Comparison of ENCODE assay signal across 19 cellular contexts in the genomic region with DNA sequence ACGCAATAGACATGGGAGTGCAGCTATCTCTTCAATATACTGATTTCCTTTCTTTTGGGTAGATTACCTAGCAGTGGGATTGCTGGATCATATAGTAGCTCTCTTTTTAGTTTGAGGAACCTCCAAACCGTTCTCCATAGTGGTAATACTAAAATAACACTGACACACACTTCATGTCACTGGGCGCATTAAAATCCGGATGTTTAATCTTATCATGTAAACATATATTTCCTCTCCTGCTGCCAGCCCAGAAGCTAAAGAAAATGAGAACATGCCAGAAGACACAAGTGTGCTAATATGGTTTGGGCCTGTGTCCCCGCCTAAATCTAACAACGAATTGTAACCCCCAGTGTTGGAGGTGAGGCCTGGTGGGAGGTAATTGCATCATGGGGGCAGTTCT. TPM values are rescaled to one million over a fixed set of nuclear protein-coding genes. Genes with fewer than 3 reads are reported as not detected.
"Had no signal": no experiment of that assay in that cellular context is flagged by ENCODE, and none has a peak within 500 bp of the region (broad histone marks: within the 10 kb centered on the region; RNA-seq: fewer than 3 reads in every experiment).

No MANE protein-coding gene starts in this region.

- ATAC-seq: activated naive CD4-positive, alpha-beta T cell treated with anti-CD3 and anti-CD28 coated beads, Interleukin-2, amount 50 U/mL, for 72 hours; gastroesophageal sphincter; heart right ventricle; left lung; stimulated activated naive B cell treated with anti-CD40 and anti-IgM and Interleukin-4, amounts not matched to agents 10 μg/mL and 1 μg/mL and 100 μg/mL, for 72 hours had no signal

- DNase-seq: activated CD4-positive, alpha-beta T cell treated with anti-CD3 and anti-CD28 coated beads, Interleukin-2, amount 50 U/mL, for 4 hours; activated gamma-delta T cell treated with Interleukin-2 at 50 U/mL for 16 hours; adrenal gland; cortex of kidney; heart right ventricle; left lung; mammary epithelial cell; retina; stimulated activated naive B cell treated with anti-CD40 and anti-IgM and Interleukin-4, amounts not matched to agents 10 μg/mL and 1 μg/mL and 100 μg/mL, for 72 hours; thyroid gland had no signal

- H3K27me3 ChIP-seq: adrenal gland, breast epithelium, gastroesophageal sphincter, heart right ventricle, left lung, thyroid gland had no signal

- H3K27ac Mint-ChIP-seq: activated naive CD4-positive, alpha-beta T cell treated with anti-CD3 and anti-CD28 coated beads, Interleukin-2, amount 50 U/mL, for 72 hours; activated T-helper 1 cell treated with anti-CD3 and anti-CD28 coated beads, Interleukin-12 subunit alpha, Interleukin-12 subunit beta, Interleukin-2, Interleukin-4 antibody, amounts not matched to agents 30 ng/mL and 10 ng/mL and 1 ng/mL, durations not matched to agents 14 hours and 24 hours and 36 hours; stimulated activated naive B cell treated with anti-CD40 and anti-IgM and Interleukin-4, amounts not matched to agents 10 μg/mL and 1 μg/mL and 100 μg/mL, for 72 hours had no signal

- H3K4me1 ChIP-seq: adrenal gland, breast epithelium, gastroesophageal sphincter, left lung, thyroid gland had no signal

- H3K4me1 Mint-ChIP-seq: neural crest cell; stimulated activated naive B cell treated with anti-CD40 and anti-IgM and Interleukin-4, amounts not matched to agents 10 μg/mL and 1 μg/mL and 100 μg/mL, for 72 hours had no signal

- H3K27me3 Mint-ChIP-seq: stimulated activated naive B cell treated with anti-CD40 and anti-IgM and Interleukin-4, amounts not matched to agents 10 μg/mL and 1 μg/mL and 100 μg/mL, for 72 hours had no signal

- H3K36me3 Mint-ChIP-seq: activated naive CD4-positive, alpha-beta T cell treated with anti-CD3 and anti-CD28 coated beads, Interleukin-2, amount 50 U/mL, for 72 hours; stimulated activated naive B cell treated with anti-CD40 and anti-IgM and Interleukin-4, amounts not matched to agents 10 μg/mL and 1 μg/mL and 100 μg/mL, for 72 hours had no signal

- H3K4me3 Mint-ChIP-seq: activated T-helper 1 cell treated with anti-CD3 and anti-CD28 coated beads, Interleukin-12 subunit alpha, Interleukin-12 subunit beta, Interleukin-2, Interleukin-4 antibody, amounts not matched to agents 30 ng/mL and 10 ng/mL and 1 ng/mL, durations not matched to agents 14 hours and 24 hours and 36 hours; neural crest cell; stimulated activated naive B cell treated with anti-CD40 and anti-IgM and Interleukin-4, amounts not matched to agents 10 μg/mL and 1 μg/mL and 100 μg/mL, for 72 hours had no signal

- H3K9me3 Mint-ChIP-seq: activated naive CD4-positive, alpha-beta T cell treated with anti-CD3 and anti-CD28 coated beads, Interleukin-2, amount 50 U/mL, for 72 hours; activated T-helper 1 cell treated with anti-CD3 and anti-CD28 coated beads, Interleukin-12 subunit alpha, Interleukin-12 subunit beta, Interleukin-2, Interleukin-4 antibody, amounts not matched to agents 30 ng/mL and 10 ng/mL and 1 ng/mL, durations not matched to agents 14 hours and 24 hours and 36 hours had no signal

- H3K4me3 ChIP-seq: adrenal gland, breast epithelium, gastroesophageal sphincter, heart right ventricle, left lung, thyroid gland had no signal

- H3K36me3 ChIP-seq: adrenal gland, breast epithelium, gastroesophageal sphincter, heart right ventricle, left lung, thyroid gland had no signal

- H3K27ac ChIP-seq: adrenal gland, breast epithelium, gastroesophageal sphincter, heart right ventricle, left lung, thyroid gland had no signal

RNA-seq across cellular contexts. Expression of a gene that starts 23.6 kb away (rescaled TPM):
- total RNA-seq: activated naive CD4-positive, alpha-beta T cell treated with anti-CD3 and anti-CD28 coated beads, Interleukin-2, amount 50 U/mL, for 72 hours; activated T-helper 1 cell treated with anti-CD3 and anti-CD28 coated beads, Interleukin-12 subunit alpha, Interleukin-12 subunit beta, Interleukin-2, Interleukin-4 antibody, amounts not matched to agents 30 ng/mL and 10 ng/mL and 1 ng/mL, durations not matched to agents 14 hours and 24 hours and 36 hours; astrocyte; mammary epithelial cell; myocyte; posterior vena cava; ureter had no signal
- polyA plus RNA-seq: mammary epithelial cell had no signal
